ENCODE assay signal across 27 cellular contexts in genomic region chr4:1058997-1059665, GRCh38. TPM values are rescaled to one million over a fixed set of nuclear protein-coding genes. Genes with fewer than 3 reads are reported as not detected.
DNase-seq lines count a peak whose midpoint lies in the region; ATAC-seq and TF ChIP-seq lines count a peak whose summit lies in the region.
"Had no signal": no experiment of that assay in that cellular context is flagged by ENCODE, and none has a peak within 500 bp of the region (broad histone marks: within the 10 kb centered on the region; RNA-seq: fewer than 3 reads in every experiment).

No MANE protein-coding gene starts in this region.

- H3K27ac Mint-ChIP-seq in natural killer cell, result no peak overlapping the region
- no peak overlapping the region for H3K27ac Mint-ChIP-seq in natural killer cell treated with Interleukin-12 subunit alpha and Interleukin-12 subunit beta and Interleukin-15 and Interleukin-18, amount 100 ng/mL, for 72 hours
- H3K27ac Mint-ChIP-seq: activated CD4-positive, alpha-beta T cell treated with anti-CD3 and anti-CD28 coated beads, Interleukin-2, amount 10 ng/mL, durations not matched to agents 7 days and 5 days; activated naive CD8-positive, alpha-beta T cell treated with anti-CD3 and anti-CD28 coated beads for 36 hours; activated T-helper 17 cell treated with anti-CD3 and anti-CD28 coated beads, Interleukin-2, amount 50 U/mL, for 72 hours; dendritic cell treated with granulocyte-macrophage colony-stimulating factor and Interleukin-4, amounts not matched to agents 40 ng/mL and 50 ng/mL, for 4 days; mesothelial cell of epicardium; nephron; type B pancreatic cell; WTC11 had no signal

- H3K27ac ChIP-seq in WERI-Rb-1, result no peak overlapping the region
- no peak overlapping the region for H3K27ac ChIP-seq in colonic mucosa
- H3K27ac ChIP-seq: ascending aorta, esophagus squamous epithelium, pancreas had no signal

- no peak overlapping the region for H3K4me3 ChIP-seq in WERI-Rb-1 (ENCODE audit: low read depth, low read length)
- H3K4me3 ChIP-seq in mucosa of descending colon, result no peak overlapping the region
- H3K4me3 ChIP-seq in colonic mucosa, result no peak overlapping the region
- H3K4me3 ChIP-seq: ascending aorta, cardiac muscle cell, esophagus squamous epithelium, pancreas, Peyer's patch had no signal

- H3K36me3 Mint-ChIP-seq in natural killer cell, result no peaks in the 10 kb centered on the region
- no peaks in the 10 kb centered on the region for H3K36me3 Mint-ChIP-seq in natural killer cell treated with Interleukin-12 subunit alpha and Interleukin-12 subunit beta and Interleukin-15 and Interleukin-18, amount 100 ng/mL, for 72 hours
- H3K36me3 Mint-ChIP-seq: mesothelial cell of epicardium, type B pancreatic cell, WTC11 had no signal

- DNase-seq in natural killer cell (peak; percentile 13), WERI-Rb-1 (no peak), mucosa of descending colon (no peak), inferior parietal cortex (ENCODE audit: extremely low spot score) (no peak), colonic mucosa (no peak)
- DNase-seq in natural killer cell treated with Interleukin-12 subunit alpha and Interleukin-12 subunit beta and Interleukin-15 and Interleukin-18, amount 100 ng/mL, for 72 hours (ENCODE audit: low spot score), result no peak
- DNase-seq: activated CD4-positive, alpha-beta T cell treated with anti-CD3 and anti-CD28 coated beads, Interleukin-2, amount 10 ng/mL, durations not matched to agents 7 days and 5 days; activated naive CD8-positive, alpha-beta T cell treated with anti-CD3 and anti-CD28 coated beads for 36 hours; Calu3; esophagus squamous epithelium; foreskin melanocyte; GOT3; NCI-H1105; NCI-H187 treated with DMSO at 0.1 percent for 48 hours; stimulated activated CD4-positive, alpha-beta T cell treated with anti-CD3 and anti-CD28 coated beads, Interleukin-2, amount 100 ng/mL, for 48 hours had no signal

- H3K9me3 Mint-ChIP-seq in natural killer cell, result no peaks in the 10 kb centered on the region
- H3K9me3 Mint-ChIP-seq in natural killer cell treated with Interleukin-12 subunit alpha and Interleukin-12 subunit beta and Interleukin-15 and Interleukin-18, amount 100 ng/mL, for 72 hours, result no peaks in the 10 kb centered on the region
- H3K9me3 Mint-ChIP-seq: activated CD4-positive, alpha-beta T cell treated with anti-CD3 and anti-CD28 coated beads, Interleukin-2, amount 10 ng/mL, durations not matched to agents 7 days and 5 days; activated T-helper 17 cell treated with anti-CD3 and anti-CD28 coated beads, Interleukin-2, amount 50 U/mL, for 72 hours; dendritic cell treated with granulocyte-macrophage colony-stimulating factor and Interleukin-4, amounts not matched to agents 40 ng/mL and 50 ng/mL, for 4 days; mesothelial cell of epicardium; nephron; type B pancreatic cell; WTC11 had no signal

- intact Hi-C loops in natural killer cell (cut with micrococcal nuclease) (no loop called here), mucosa of descending colon (cut with DNase I, micrococcal nuclease) (no loop called here), colonic mucosa (cut with DNase I) (no loop called here)

- H3K4me1 Mint-ChIP-seq in natural killer cell, result peaks cover 8 to 9% of the 10 kb centered on the region in 2 donors
- peaks cover 8 to 10% of the 10 kb centered on the region in 2 donors for H3K4me1 Mint-ChIP-seq in natural killer cell treated with Interleukin-12 subunit alpha and Interleukin-12 subunit beta and Interleukin-15 and Interleukin-18, amount 100 ng/mL, for 72 hours (ENCODE audit: low read depth in 2 of 2)
- H3K4me1 Mint-ChIP-seq: mesothelial cell of epicardium had no signal

- ATAC-seq in natural killer cell, result no peak
- ATAC-seq in natural killer cell treated with Interleukin-12 subunit alpha and Interleukin-12 subunit beta and Interleukin-15 and Interleukin-18, amount 100 ng/mL, for 72 hours, result no peak
- peak; percentile 10 for ATAC-seq in mucosa of descending colon
- no peak for ATAC-seq in GM19467 (IDR thresholded peaks at IDR 0.05; ENCODE audit: unreplicated experiment)
- ATAC-seq: activated T-helper 17 cell treated with anti-CD3 and anti-CD28 coated beads, Interleukin-2, amount 50 U/mL, for 72 hours; WTC11 had no signal

- TF ChIP-seq CTCF in natural killer cell (IDR thresholded peaks at IDR 0.05) (no peak), WERI-Rb-1 (IDR thresholded peaks at IDR 0.05; ENCODE audit: low read depth, low read length) (peak; percentile 10; the same call in 1 of the 2 replicates), mucosa of descending colon (IDR thresholded peaks at IDR 0.05) (no peak), colonic mucosa (IDR thresholded peaks at IDR 0.05) (no peak)

- H3K27me3 Mint-ChIP-seq in natural killer cell (ENCODE audit: low read depth in 2 of 2), result peaks cover 11 to 25% of the 10 kb centered on the region in 2 donors
- peaks cover 7 to 14% of the 10 kb centered on the region in 2 donors for H3K27me3 Mint-ChIP-seq in natural killer cell treated with Interleukin-12 subunit alpha and Interleukin-12 subunit beta and Interleukin-15 and Interleukin-18, amount 100 ng/mL, for 72 hours

- H3K9ac ChIP-seq in colonic mucosa (ENCODE audit: low read depth in 2 of 2, low read length in 2 of 2), result no peak overlapping the region

- no peaks in the 10 kb centered on the region for H3K9me3 ChIP-seq in WERI-Rb-1 (ENCODE audit: severe bottlenecking)
- no peaks in the 10 kb centered on the region for H3K9me3 ChIP-seq in mucosa of descending colon
- H3K9me3 ChIP-seq in colonic mucosa, result no peaks in the 10 kb centered on the region
- H3K9me3 ChIP-seq: ascending aorta, esophagus squamous epithelium, pancreas, Peyer's patch had no signal

- H3K4me1 ChIP-seq in mucosa of descending colon (ENCODE audit: low read depth) (peaks cover 2% of the 10 kb centered on the region), colonic mucosa (no peaks in the 10 kb centered on the region)
- H3K4me1 ChIP-seq: ascending aorta, pancreas had no signal

- H3K36me3 ChIP-seq in WERI-Rb-1, result no peaks in the 10 kb centered on the region
- no peaks in the 10 kb centered on the region for H3K36me3 ChIP-seq in mucosa of descending colon (ENCODE audit: low read depth)
- no peaks in the 10 kb centered on the region for H3K36me3 ChIP-seq in colonic mucosa
- H3K36me3 ChIP-seq: ascending aorta, cardiac muscle cell, esophagus squamous epithelium, pancreas, Peyer's patch had no signal

- no peak overlapping the region for H3K4me3 Mint-ChIP-seq in natural killer cell
- H3K4me3 Mint-ChIP-seq in natural killer cell treated with Interleukin-12 subunit alpha and Interleukin-12 subunit beta and Interleukin-15 and Interleukin-18, amount 100 ng/mL, for 72 hours, result no peak overlapping the region
- H3K4me3 Mint-ChIP-seq: activated CD4-positive, alpha-beta T cell treated with anti-CD3 and anti-CD28 coated beads, Interleukin-2, amount 10 ng/mL, durations not matched to agents 7 days and 5 days; activated naive CD8-positive, alpha-beta T cell treated with anti-CD3 and anti-CD28 coated beads for 36 hours; activated T-helper 17 cell treated with anti-CD3 and anti-CD28 coated beads, Interleukin-2, amount 50 U/mL, for 72 hours; dendritic cell treated with granulocyte-macrophage colony-stimulating factor and Interleukin-4, amounts not matched to agents 40 ng/mL and 50 ng/mL, for 4 days; mesothelial cell of epicardium; nephron; type B pancreatic cell; WTC11 had no signal

- peaks cover 9% of the 10 kb centered on the region for H3K27me3 ChIP-seq in WERI-Rb-1 (ENCODE audit: insufficient read depth, low read depth, severe bottlenecking)
- H3K27me3 ChIP-seq in colonic mucosa, result peaks cover 10% of the 10 kb centered on the region
- H3K27me3 ChIP-seq: ascending aorta, pancreas, Peyer's patch had no signal

RNA-seq across cellular contexts. Expression of gene FGFRL1, which starts 47.7 kb away (rescaled TPM):
- 10 to 100 TPM; 28.0 to 39.8 (median 32.5) TPM for total RNA-seq in natural killer cell
- 10 to 100 TPM; 15.2 to 16.6 TPM for total RNA-seq in natural killer cell treated with Interleukin-12 subunit alpha and Interleukin-12 subunit beta and Interleukin-15 and Interleukin-18, amount 100 ng/mL, for 72 hours
- total RNA-seq in mucosa of descending colon, result 10 to 100 TPM; 14.7 to 19.3 (median 16.9) TPM
- total RNA-seq in colonic mucosa, result 10 to 100 TPM; 16.0 to 34.7 TPM

RNA-seq across cellular contexts. Expression of gene RNF212, which starts 54.2 kb away (rescaled TPM):
- total RNA-seq in natural killer cell, result 1 to 10 TPM; 1.0 to 2.0 (median 1.7) TPM
- 1 to 10 TPM in 1 of 2 donors, under 1 TPM in 1; 0.89 to 1.5 TPM for total RNA-seq in natural killer cell treated with Interleukin-12 subunit alpha and Interleukin-12 subunit beta and Interleukin-15 and Interleukin-18, amount 100 ng/mL, for 72 hours
- 1 to 10 TPM; 2.3 to 4.9 (median 3.9) TPM for total RNA-seq in mucosa of descending colon
- 1 to 10 TPM; 2.3 to 2.5 TPM for total RNA-seq in colonic mucosa
- total RNA-seq: ascending aorta, Calu3, Daoy had no signal
